In genomic region chr5:176192094-176192721, GRCh38 we compare ENCODE assay signal across 21 cellular contexts.
"Had no signal": no experiment of that assay in that cellular context is flagged by ENCODE, and none has a peak within 500 bp of the region (broad histone marks: within the 10 kb centered on the region; RNA-seq: fewer than 3 reads in every experiment).

No MANE protein-coding gene starts in this region.

- ATAC-seq: activated CD4-positive, alpha-beta T cell treated with anti-CD3 and anti-CD28 coated beads for 36 hours; activated CD8-positive, alpha-beta T cell treated with anti-CD3 and anti-CD28 coated beads for 36 hours; activated T-cell treated with anti-CD3 and anti-CD28 coated beads, Interleukin-2, amount 50 U/mL, for 72 hours; PC-3 had no signal

- DNase-seq: activated CD4-positive, alpha-beta T cell treated with anti-CD3 and anti-CD28 coated beads for 36 hours; activated CD4-positive, alpha-beta T cell treated with anti-CD3 and anti-CD28 coated beads, Interleukin-2, amount 50 U/mL, for 1 hour; activated CD8-positive, alpha-beta memory T cell treated with anti-CD3 and anti-CD28 coated beads, Interleukin-2, amount 50 U/mL, for 4 hours; activated CD8-positive, alpha-beta T cell treated with anti-CD3 and anti-CD28 coated beads for 36 hours; activated gamma-delta T cell treated with Interleukin-2 at 50 U/mL for 16 hours; activated naive CD4-positive, alpha-beta T cell treated with anti-CD3 and anti-CD28 coated beads, Interleukin-2, amount 10 ng/mL, durations not matched to agents 7 days and 5 days; activated naive CD8-positive, alpha-beta T cell treated with anti-CD3 and anti-CD28 coated beads for 36 hours; activated T-cell treated with anti-CD3 and anti-CD28 coated beads, Interleukin-2, amount 50 U/mL, for 72 hours; anterior cingulate cortex; cerebellar nuclear complex; MM.1S; NCI-H1105; NCI-H1436; NCI-H187 treated with DMSO at 0.1 percent for 48 hours; NCI-H2081 treated with DMSO at 0.1 percent for 48 hours; NCI-H446; NCI-H82; PC-3; SK-N-SH; T-helper 1 cell had no signal

- H3K9me3 ChIP-seq: SK-N-SH had no signal

- H3K27ac ChIP-seq: VCaP had no signal
